Comparison of ENCODE assay signal across 9 cellular contexts in genomic region chr20:63457737-63458136, GRCh38. TPM values are rescaled to one million over a fixed set of nuclear protein-coding genes. Genes with fewer than 3 reads are reported as not detected.
A peak's percentile ranks its signal among the peaks of the same experiment; 100 is the strongest.
DNase-seq lines count a peak whose midpoint lies in the region; ATAC-seq and TF ChIP-seq lines count a peak whose summit lies in the region.
"Had no signal": no experiment of that assay in that cellular context is flagged by ENCODE, and none has a peak within 500 bp of the region (broad histone marks: within the 10 kb centered on the region; RNA-seq: fewer than 3 reads in every experiment).

No MANE protein-coding gene starts in this region.

- H3K4me3 ChIP-seq in BE2C (ENCODE audit: low read depth, low read length) (no peak overlapping the region), right cardiac atrium (ENCODE audit: low read length) (no peak overlapping the region)
- no peak overlapping the region for H3K4me3 ChIP-seq in CD8-positive, alpha-beta memory T cell (ENCODE audit: low read length)

- no peaks in the 10 kb centered on the region for H3K9me3 ChIP-seq in BE2C
- H3K9me3 ChIP-seq in right cardiac atrium (ENCODE audit: control insufficient read depth, low read length) = no peaks in the 10 kb centered on the region
- H3K9me3 ChIP-seq in CD8-positive, alpha-beta memory T cell (ENCODE audit: low read length) = no peaks in the 10 kb centered on the region

- no peaks in the 10 kb centered on the region for H3K9me3 Mint-ChIP-seq in CD8-positive, alpha-beta memory T cell
- no peaks in the 10 kb centered on the region for H3K9me3 Mint-ChIP-seq in activated naive CD8-positive, alpha-beta T cell treated with anti-CD3 and anti-CD28 coated beads, Interleukin-2, amount 50 U/mL, for 24 hours
- H3K9me3 Mint-ChIP-seq in activated CD4-positive, alpha-beta T cell treated with anti-CD3 and anti-CD28 coated beads, Interleukin-2, amount 10 ng/mL, durations not matched to agents 7 days and 5 days = no peaks in the 10 kb centered on the region
- H3K9me3 Mint-ChIP-seq: activated T-helper 2 cell treated with anti-CD3 and anti-CD28 coated beads, Interferon-gamma antibody, Interleukin-2, Interleukin-4, amounts not matched to agents 10 μg/mL and 5 μg/mL and 100 μg/mL, durations not matched to agents 14 hours and 24 hours and 36 hours had no signal

- no peak for TF ChIP-seq CTCF in BE2C (IDR thresholded peaks at IDR 0.05; ENCODE audit: low read depth, low read length)

- no peaks in the 10 kb centered on the region for H3K36me3 Mint-ChIP-seq in CD8-positive, alpha-beta memory T cell
- no peaks in the 10 kb centered on the region for H3K36me3 Mint-ChIP-seq in activated naive CD8-positive, alpha-beta T cell treated with anti-CD3 and anti-CD28 coated beads, Interleukin-2, amount 50 U/mL, for 24 hours (ENCODE audit: low read depth)
- H3K36me3 Mint-ChIP-seq in activated CD4-positive, alpha-beta T cell treated with anti-CD3 and anti-CD28 coated beads, Interleukin-2, amount 10 ng/mL, durations not matched to agents 7 days and 5 days (ENCODE audit: low read depth) = no peaks in the 10 kb centered on the region

- no peak overlapping the region for H3K4me3 Mint-ChIP-seq in CD8-positive, alpha-beta memory T cell
- H3K4me3 Mint-ChIP-seq in activated naive CD8-positive, alpha-beta T cell treated with anti-CD3 and anti-CD28 coated beads, Interleukin-2, amount 50 U/mL, for 24 hours = no peak overlapping the region
- no peak overlapping the region for H3K4me3 Mint-ChIP-seq in activated CD4-positive, alpha-beta T cell treated with anti-CD3 and anti-CD28 coated beads, Interleukin-2, amount 10 ng/mL, durations not matched to agents 7 days and 5 days

- H3K27me3 Mint-ChIP-seq in CD8-positive, alpha-beta memory T cell = peaks cover 20 to 28% of the 10 kb centered on the region in 2 donors
- H3K27me3 Mint-ChIP-seq in activated naive CD8-positive, alpha-beta T cell treated with anti-CD3 and anti-CD28 coated beads, Interleukin-2, amount 50 U/mL, for 24 hours = peaks cover 31% of the 10 kb centered on the region
- peaks cover 8% of the 10 kb centered on the region for H3K27me3 Mint-ChIP-seq in activated CD4-positive, alpha-beta T cell treated with anti-CD3 and anti-CD28 coated beads, Interleukin-2, amount 10 ng/mL, durations not matched to agents 7 days and 5 days

- CTCF ChIA-PET in CD8-positive, alpha-beta memory T cell (lab: Charles Lee) = no interaction called here
- CTCF ChIA-PET in activated CD4-positive, alpha-beta T cell treated with anti-CD3 and anti-CD28 coated beads, Interleukin-2, amount 10 ng/mL, durations not matched to agents 7 days and 5 days (lab: Charles Lee) = no interaction called here

- POLR2A ChIA-PET in CD8-positive, alpha-beta memory T cell (lab: Charles Lee) = no interaction called here
- POLR2A ChIA-PET in activated CD4-positive, alpha-beta T cell treated with anti-CD3 and anti-CD28 coated beads, Interleukin-2, amount 10 ng/mL, durations not matched to agents 7 days and 5 days (lab: Charles Lee) = no interaction called here

- 45% methylated on average over 17 of the region's 17 CpGs for WGBS in right cardiac atrium

- ATAC-seq in right cardiac atrium = peak; percentile 25 to 35
- no peak for ATAC-seq in activated naive CD8-positive, alpha-beta T cell treated with anti-CD3 and anti-CD28 coated beads, Interleukin-2, amount 50 U/mL, for 24 hours

- intact Hi-C loops in right cardiac atrium (cut with DNase I) = no loop called here

- DNase-seq in BE2C (peak; percentile 69), HT-29 (ENCODE audit: low spot score) (peak; percentile 90), SW 1271 (lab: John Stamatoyannopoulos, UW) (peak; percentile 26 to 59), right cardiac atrium (peak in 2 of 3 donors; percentile 76 to 81), GM19238 (ENCODE audit: insufficient read length, low spot score) (no peak)
- no peak for DNase-seq in CD8-positive, alpha-beta memory T cell
- no peak for DNase-seq in activated naive CD8-positive, alpha-beta T cell treated with anti-CD3 and anti-CD28 coated beads, Interleukin-2, amount 50 U/mL, for 24 hours
- DNase-seq in activated CD4-positive, alpha-beta T cell treated with anti-CD3 and anti-CD28 coated beads, Interleukin-2, amount 10 ng/mL, durations not matched to agents 7 days and 5 days = no peak

- H3K27ac ChIP-seq in right cardiac atrium (ENCODE audit: low read length) = no peak overlapping the region
- H3K27ac ChIP-seq in CD8-positive, alpha-beta memory T cell (ENCODE audit: low read depth, low read length) = no peak overlapping the region

- H3K36me3 ChIP-seq in BE2C = no peaks in the 10 kb centered on the region
- no peaks in the 10 kb centered on the region for H3K36me3 ChIP-seq in CD8-positive, alpha-beta memory T cell (ENCODE audit: insufficient read depth, low read length)

- H3K4me1 Mint-ChIP-seq in CD8-positive, alpha-beta memory T cell = peaks cover 0 to 7% (median 0%) of the 10 kb centered on the region in 3 donors
- H3K4me1 Mint-ChIP-seq in activated naive CD8-positive, alpha-beta T cell treated with anti-CD3 and anti-CD28 coated beads, Interleukin-2, amount 50 U/mL, for 24 hours = peaks cover 1% of the 10 kb centered on the region
- H3K4me1 Mint-ChIP-seq in activated CD4-positive, alpha-beta T cell treated with anti-CD3 and anti-CD28 coated beads, Interleukin-2, amount 10 ng/mL, durations not matched to agents 7 days and 5 days = no peaks in the 10 kb centered on the region

- H3K27ac Mint-ChIP-seq in CD8-positive, alpha-beta memory T cell = no peak overlapping the region
- H3K27ac Mint-ChIP-seq in activated naive CD8-positive, alpha-beta T cell treated with anti-CD3 and anti-CD28 coated beads, Interleukin-2, amount 50 U/mL, for 24 hours = no peak overlapping the region
- no peak overlapping the region for H3K27ac Mint-ChIP-seq in activated CD4-positive, alpha-beta T cell treated with anti-CD3 and anti-CD28 coated beads, Interleukin-2, amount 10 ng/mL, durations not matched to agents 7 days and 5 days
- H3K27ac Mint-ChIP-seq: activated T-helper 2 cell treated with anti-CD3 and anti-CD28 coated beads, Interferon-gamma antibody, Interleukin-2, Interleukin-4, amounts not matched to agents 10 μg/mL and 5 μg/mL and 100 μg/mL, durations not matched to agents 14 hours and 24 hours and 36 hours had no signal

- H3K4me1 ChIP-seq in BE2C (peaks cover 30% of the 10 kb centered on the region), right cardiac atrium (ENCODE audit: control insufficient read depth, insufficient read depth, low read length) (no peaks in the 10 kb centered on the region)
- no peaks in the 10 kb centered on the region for H3K4me1 ChIP-seq in CD8-positive, alpha-beta memory T cell (ENCODE audit: insufficient read depth, low read length)

- H3K27me3 ChIP-seq in BE2C (peaks cover 14% of the 10 kb centered on the region), right cardiac atrium (ENCODE audit: control insufficient read depth, insufficient read depth) (no peaks in the 10 kb centered on the region)
- no peaks in the 10 kb centered on the region for H3K27me3 ChIP-seq in CD8-positive, alpha-beta memory T cell (ENCODE audit: insufficient read depth, low read length, poor library complexity, severe bottlenecking)

RNA-seq across cellular contexts. Expression of gene KCNQ2, which starts 14.7 kb away (rescaled TPM):
- 60.1 TPM for polyA plus RNA-seq in BE2C (2012; ENCODE audit: insufficient read depth, insufficient read length, low read depth)
- total RNA-seq in HT-29 (2014; rRNA removed; shearing (Covaris generic)) = 0.08 and 0.13 TPM in 2 replicates
- total RNA-seq in right cardiac atrium = 1 to 10 TPM in 2 of 4 donors, not detected in 2; 1.1 to 2.3 TPM
- polyA plus RNA-seq in right cardiac atrium = under 0.01 TPM
- total RNA-seq in CD8-positive, alpha-beta memory T cell = not detected
- not detected for polyA plus RNA-seq in CD8-positive, alpha-beta memory T cell
- under 1 TPM; 0.10 to 0.12 TPM for total RNA-seq in activated CD4-positive, alpha-beta T cell treated with anti-CD3 and anti-CD28 coated beads, Interleukin-2, amount 10 ng/mL, durations not matched to agents 7 days and 5 days
- total RNA-seq: activated T-helper 2 cell treated with anti-CD3 and anti-CD28 coated beads, Interferon-gamma antibody, Interleukin-2, Interleukin-4, amounts not matched to agents 10 μg/mL and 5 μg/mL and 100 μg/mL, durations not matched to agents 14 hours and 24 hours and 36 hours had no signal

RNA-seq across cellular contexts. Expression of gene EEF1A2, which starts 41.1 kb away (rescaled TPM):
- 3,079 TPM for polyA plus RNA-seq in BE2C (2012; ENCODE audit: insufficient read depth, insufficient read length, low read depth)
- total RNA-seq in HT-29 (2014; rRNA removed; shearing (Covaris generic)) = 29.8 and 38.0 TPM in 2 replicates
- total RNA-seq in right cardiac atrium = 1,000 to 10,000 TPM in 1 of 4 donors, 100 to 1,000 TPM in 3; 701 to 1,033 (median 894) TPM
- 952 TPM for polyA plus RNA-seq in right cardiac atrium
- total RNA-seq in CD8-positive, alpha-beta memory T cell = under 1 TPM in 1 of 2 experiments, not detected in 1; 0.20 TPM
- 0.17 TPM for polyA plus RNA-seq in CD8-positive, alpha-beta memory T cell
- under 1 TPM; 0.12 to 0.17 TPM for total RNA-seq in activated CD4-positive, alpha-beta T cell treated with anti-CD3 and anti-CD28 coated beads, Interleukin-2, amount 10 ng/mL, durations not matched to agents 7 days and 5 days

Comparison
In these comparisons a context has a peak if more than half of its experiments do, and no peak if none do; other contexts are left out.
1. DNase-seq: peak in BE2C (single experiment), HT-29 (single experiment), SW 1271 (2 of 2) and right cardiac atrium (2 of 3); none in CD8-positive, alpha-beta memory T cell (0 of 5), activated naive CD8-positive, alpha-beta T cell treated with anti-CD3 and anti-CD28 coated beads, Interleukin-2, amount 50 U/mL, for 24 hours (single experiment), activated CD4-positive, alpha-beta T cell treated with anti-CD3 and anti-CD28 coated beads, Interleukin-2, amount 10 ng/mL, durations not matched to agents 7 days and 5 days (single experiment) and GM19238 (single experiment).
2. RNA of gene EEF1A2, which starts 41.1 kb away (total RNA-seq): 701 to 1,033 TPM in right cardiac atrium and 29.8 to 38.0 TPM in HT-29; 0.20 TPM in CD8-positive, alpha-beta memory T cell and 0.12 to 0.17 TPM in activated CD4-positive, alpha-beta T cell treated with anti-CD3 and anti-CD28 coated beads, Interleukin-2, amount 10 ng/mL, durations not matched to agents 7 days and 5 days; every median in the first group is over 10 times any median in the second.